3 cellular contexts compared by ENCODE assay signal in the genomic region with DNA sequence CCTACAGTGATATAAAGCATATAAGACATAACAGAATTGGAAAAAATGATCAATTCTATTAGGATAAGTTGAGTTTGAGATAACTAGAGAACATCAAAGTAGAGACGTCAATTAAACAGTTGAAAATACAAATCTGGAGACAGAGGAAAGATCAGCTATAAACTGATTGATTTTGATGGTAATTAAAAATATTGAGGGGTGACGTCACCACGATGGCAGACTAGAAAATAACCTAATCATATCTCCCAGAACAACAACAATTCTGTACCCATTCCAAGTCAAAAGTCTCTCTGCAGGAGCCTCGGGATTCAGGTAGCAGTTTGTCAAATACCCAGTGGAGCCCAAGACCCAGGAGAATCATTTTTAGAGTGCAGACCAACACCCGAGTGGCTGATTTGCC.
A peak's percentile ranks its signal among the peaks of the same experiment; 100 is the strongest.
TF ChIP-seq lines count a peak whose summit lies in the region.

No MANE protein-coding gene starts in this region.

TF ChIP-seq in HepG2, 621 proteins besides CTCF, POLR2A, EP300 and RAD21:
- no peak for TF ChIP-seq TFDP2 (CRISPR knock-in tag; IDR thresholded peaks at IDR 0.05)
- TF ChIP-seq ZIK1 (CRISPR knock-in tag; IDR thresholded peaks at IDR 0.05; ENCODE audit: borderline replicate concordance, low read depth), result no peak
- peak; percentile 96 for TF ChIP-seq ATF7 (IDR thresholded peaks at IDR 0.05)
- TF ChIP-seq ATF7 (CRISPR knock-in tag; IDR thresholded peaks at IDR 0.05), result no peak
- TF ChIP-seq CREB1 (IDR thresholded peaks at IDR 0.05), result peak; percentile 93
- TF ChIP-seq CREB1 (CRISPR knock-in tag; IDR thresholded peaks at IDR 0.05), result no peak

TF ChIP-seq in GM12878, 131 proteins besides CTCF, POLR2A, EP300 and RAD21:
- 0 out of 2 replicates have a peak, but pooled peaks have one; percentile 14 for TF ChIP-seq ATF7 (IDR thresholded peaks at IDR 0.05; ENCODE audit: low read depth)
- TF ChIP-seq POLR2AphosphoS5 (IDR thresholded peaks at IDR 0.05; ENCODE audit: low read length), result no peak
- TF ChIP-seq DPF2 (IDR thresholded peaks at IDR 0.05), result no peak

TF ChIP-seq in H1, 55 proteins besides CTCF, POLR2A, EP300 and RAD21:
- no peak for TF ChIP-seq ATF2 (IDR thresholded peaks at IDR 0.05; ENCODE audit: low read length)
- TF ChIP-seq GTF2F1 (IDR thresholded peaks at IDR 0.05; ENCODE audit: borderline replicate concordance, low read depth, low read length), result no peak
- TF ChIP-seq SIRT6 (IDR thresholded peaks at IDR 0.05; ENCODE audit: low read length), result no peak
- TF ChIP-seq, protein P1, sequence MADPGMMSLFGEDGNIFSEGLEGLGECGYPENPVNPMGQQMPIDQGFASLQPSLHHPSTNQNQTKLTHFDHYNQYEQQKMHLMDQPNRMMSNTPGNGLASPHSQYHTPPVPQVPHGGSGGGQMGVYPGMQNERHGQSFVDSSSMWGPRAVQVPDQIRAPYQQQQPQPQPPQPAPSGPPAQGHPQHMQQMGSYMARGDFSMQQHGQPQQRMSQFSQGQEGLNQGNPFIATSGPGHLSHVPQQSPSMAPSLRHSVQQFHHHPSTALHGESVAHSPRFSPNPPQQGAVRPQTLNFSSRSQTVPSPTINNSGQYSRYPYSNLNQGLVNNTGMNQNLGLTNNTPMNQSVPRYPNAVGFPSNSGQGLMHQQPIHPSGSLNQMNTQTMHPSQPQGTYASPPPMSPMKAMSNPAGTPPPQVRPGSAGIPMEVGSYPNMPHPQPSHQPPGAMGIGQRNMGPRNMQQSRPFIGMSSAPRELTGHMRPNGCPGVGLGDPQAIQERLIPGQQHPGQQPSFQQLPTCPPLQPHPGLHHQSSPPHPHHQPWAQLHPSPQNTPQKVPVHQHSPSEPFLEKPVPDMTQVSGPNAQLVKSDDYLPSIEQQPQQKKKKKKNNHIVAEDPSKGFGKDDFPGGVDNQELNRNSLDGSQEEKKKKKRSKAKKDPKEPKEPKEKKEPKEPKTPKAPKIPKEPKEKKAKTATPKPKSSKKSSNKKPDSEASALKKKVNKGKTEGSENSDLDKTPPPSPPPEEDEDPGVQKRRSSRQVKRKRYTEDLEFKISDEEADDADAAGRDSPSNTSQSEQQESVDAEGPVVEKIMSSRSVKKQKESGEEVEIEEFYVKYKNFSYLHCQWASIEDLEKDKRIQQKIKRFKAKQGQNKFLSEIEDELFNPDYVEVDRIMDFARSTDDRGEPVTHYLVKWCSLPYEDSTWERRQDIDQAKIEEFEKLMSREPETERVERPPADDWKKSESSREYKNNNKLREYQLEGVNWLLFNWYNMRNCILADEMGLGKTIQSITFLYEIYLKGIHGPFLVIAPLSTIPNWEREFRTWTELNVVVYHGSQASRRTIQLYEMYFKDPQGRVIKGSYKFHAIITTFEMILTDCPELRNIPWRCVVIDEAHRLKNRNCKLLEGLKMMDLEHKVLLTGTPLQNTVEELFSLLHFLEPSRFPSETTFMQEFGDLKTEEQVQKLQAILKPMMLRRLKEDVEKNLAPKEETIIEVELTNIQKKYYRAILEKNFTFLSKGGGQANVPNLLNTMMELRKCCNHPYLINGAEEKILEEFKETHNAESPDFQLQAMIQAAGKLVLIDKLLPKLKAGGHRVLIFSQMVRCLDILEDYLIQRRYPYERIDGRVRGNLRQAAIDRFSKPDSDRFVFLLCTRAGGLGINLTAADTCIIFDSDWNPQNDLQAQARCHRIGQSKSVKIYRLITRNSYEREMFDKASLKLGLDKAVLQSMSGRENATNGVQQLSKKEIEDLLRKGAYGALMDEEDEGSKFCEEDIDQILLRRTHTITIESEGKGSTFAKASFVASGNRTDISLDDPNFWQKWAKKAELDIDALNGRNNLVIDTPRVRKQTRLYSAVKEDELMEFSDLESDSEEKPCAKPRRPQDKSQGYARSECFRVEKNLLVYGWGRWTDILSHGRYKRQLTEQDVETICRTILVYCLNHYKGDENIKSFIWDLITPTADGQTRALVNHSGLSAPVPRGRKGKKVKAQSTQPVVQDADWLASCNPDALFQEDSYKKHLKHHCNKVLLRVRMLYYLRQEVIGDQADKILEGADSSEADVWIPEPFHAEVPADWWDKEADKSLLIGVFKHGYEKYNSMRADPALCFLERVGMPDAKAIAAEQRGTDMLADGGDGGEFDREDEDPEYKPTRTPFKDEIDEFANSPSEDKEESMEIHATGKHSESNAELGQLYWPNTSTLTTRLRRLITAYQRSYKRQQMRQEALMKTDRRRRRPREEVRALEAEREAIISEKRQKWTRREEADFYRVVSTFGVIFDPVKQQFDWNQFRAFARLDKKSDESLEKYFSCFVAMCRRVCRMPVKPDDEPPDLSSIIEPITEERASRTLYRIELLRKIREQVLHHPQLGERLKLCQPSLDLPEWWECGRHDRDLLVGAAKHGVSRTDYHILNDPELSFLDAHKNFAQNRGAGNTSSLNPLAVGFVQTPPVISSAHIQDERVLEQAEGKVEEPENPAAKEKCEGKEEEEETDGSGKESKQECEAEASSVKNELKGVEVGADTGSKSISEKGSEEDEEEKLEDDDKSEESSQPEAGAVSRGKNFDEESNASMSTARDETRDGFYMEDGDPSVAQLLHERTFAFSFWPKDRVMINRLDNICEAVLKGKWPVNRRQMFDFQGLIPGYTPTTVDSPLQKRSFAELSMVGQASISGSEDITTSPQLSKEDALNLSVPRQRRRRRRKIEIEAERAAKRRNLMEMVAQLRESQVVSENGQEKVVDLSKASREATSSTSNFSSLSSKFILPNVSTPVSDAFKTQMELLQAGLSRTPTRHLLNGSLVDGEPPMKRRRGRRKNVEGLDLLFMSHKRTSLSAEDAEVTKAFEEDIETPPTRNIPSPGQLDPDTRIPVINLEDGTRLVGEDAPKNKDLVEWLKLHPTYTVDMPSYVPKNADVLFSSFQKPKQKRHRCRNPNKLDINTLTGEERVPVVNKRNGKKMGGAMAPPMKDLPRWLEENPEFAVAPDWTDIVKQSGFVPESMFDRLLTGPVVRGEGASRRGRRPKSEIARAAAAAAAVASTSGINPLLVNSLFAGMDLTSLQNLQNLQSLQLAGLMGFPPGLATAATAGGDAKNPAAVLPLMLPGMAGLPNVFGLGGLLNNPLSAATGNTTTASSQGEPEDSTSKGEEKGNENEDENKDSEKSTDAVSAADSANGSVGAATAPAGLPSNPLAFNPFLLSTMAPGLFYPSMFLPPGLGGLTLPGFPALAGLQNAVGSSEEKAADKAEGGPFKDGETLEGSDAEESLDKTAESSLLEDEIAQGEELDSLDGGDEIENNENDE (IDR thresholded peaks at IDR 0.05; ENCODE audit: insufficient replicate concordance, low read length), result no peak
- no peak for TF ChIP-seq TBP (IDR thresholded peaks at IDR 0.05; ENCODE audit: low read depth, low read length)
- TF ChIP-seq, protein P2, sequence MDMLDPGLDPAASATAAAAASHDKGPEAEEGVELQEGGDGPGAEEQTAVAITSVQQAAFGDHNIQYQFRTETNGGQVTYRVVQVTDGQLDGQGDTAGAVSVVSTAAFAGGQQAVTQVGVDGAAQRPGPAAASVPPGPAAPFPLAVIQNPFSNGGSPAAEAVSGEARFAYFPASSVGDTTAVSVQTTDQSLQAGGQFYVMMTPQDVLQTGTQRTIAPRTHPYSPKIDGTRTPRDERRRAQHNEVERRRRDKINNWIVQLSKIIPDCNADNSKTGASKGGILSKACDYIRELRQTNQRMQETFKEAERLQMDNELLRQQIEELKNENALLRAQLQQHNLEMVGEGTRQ (IDR thresholded peaks at IDR 0.05; ENCODE audit: low read length), result no peak
- TF ChIP-seq KDM4A (IDR thresholded peaks at IDR 0.05; ENCODE audit: low read depth, low read length, severe bottlenecking), result no peak
- no peak for TF ChIP-seq JUND (IDR thresholded peaks at IDR 0.05; ENCODE audit: low read length)
- TF ChIP-seq TAF1 (IDR thresholded peaks at IDR 0.05; ENCODE audit: low read depth, low read length), result no peak
- TF ChIP-seq CEBPB (IDR thresholded peaks at IDR 0.05; ENCODE audit: low read depth, low read length), result no peak
- TF ChIP-seq TCF12 (IDR thresholded peaks at IDR 0.05; ENCODE audit: low read depth, low read length), result no peak
- TF ChIP-seq HDAC2 (IDR thresholded peaks at IDR 0.05; ENCODE audit: borderline replicate concordance in 1 of 2, low read depth in 2 of 2, low read length in 2 of 2), result no peak
- no peak for TF ChIP-seq ZNF274 (IDR thresholded peaks at IDR 0.05; ENCODE audit: borderline replicate concordance, extremely low read depth, low read length)
- TF ChIP-seq JUN (IDR thresholded peaks at IDR 0.05; ENCODE audit: low read depth, low read length), result no peak
- no peak for TF ChIP-seq HDAC6 (IDR thresholded peaks at IDR 0.05; ENCODE audit: low read depth, low read length)
- TF ChIP-seq BCL11A (IDR thresholded peaks at IDR 0.05; ENCODE audit: low read depth in 2 of 2, low read length in 2 of 2), result no peak
TF ChIP-seq in H1: peak in this region for 0.
